In the genomic region with DNA sequence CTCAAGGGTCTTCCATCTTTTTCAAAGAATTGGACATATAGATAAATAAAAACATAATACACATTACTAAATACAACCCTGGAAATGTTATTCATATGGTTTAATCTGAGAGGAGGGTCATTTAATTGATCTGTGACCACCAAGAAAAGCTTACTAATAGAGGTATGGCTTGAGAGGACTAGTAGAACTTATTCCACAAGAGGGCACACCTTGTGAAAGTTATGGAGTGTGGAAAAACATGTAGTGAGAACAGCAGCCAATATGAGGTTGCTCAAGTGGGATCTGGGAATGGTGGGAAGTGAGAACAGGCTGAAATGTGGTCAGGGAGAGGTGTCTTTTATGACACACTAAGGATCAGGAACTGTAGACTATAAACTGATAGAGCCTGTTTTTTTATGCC, we compare ENCODE assay signal across 1 cellular context.
TF ChIP-seq lines count a peak whose summit lies in the region.

No MANE protein-coding gene starts in this region.

TF ChIP-seq in WTC11, 78 proteins besides CTCF, POLR2A, EP300 and RAD21 (continued from another document):
- TF ChIP-seq, protein P1, sequence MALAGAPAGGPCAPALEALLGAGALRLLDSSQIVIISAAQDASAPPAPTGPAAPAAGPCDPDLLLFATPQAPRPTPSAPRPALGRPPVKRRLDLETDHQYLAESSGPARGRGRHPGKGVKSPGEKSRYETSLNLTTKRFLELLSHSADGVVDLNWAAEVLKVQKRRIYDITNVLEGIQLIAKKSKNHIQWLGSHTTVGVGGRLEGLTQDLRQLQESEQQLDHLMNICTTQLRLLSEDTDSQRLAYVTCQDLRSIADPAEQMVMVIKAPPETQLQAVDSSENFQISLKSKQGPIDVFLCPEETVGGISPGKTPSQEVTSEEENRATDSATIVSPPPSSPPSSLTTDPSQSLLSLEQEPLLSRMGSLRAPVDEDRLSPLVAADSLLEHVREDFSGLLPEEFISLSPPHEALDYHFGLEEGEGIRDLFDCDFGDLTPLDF (CRISPR knock-in tag; IDR thresholded peaks at IDR 0.05): no peak
- TF ChIP-seq, protein P2, sequence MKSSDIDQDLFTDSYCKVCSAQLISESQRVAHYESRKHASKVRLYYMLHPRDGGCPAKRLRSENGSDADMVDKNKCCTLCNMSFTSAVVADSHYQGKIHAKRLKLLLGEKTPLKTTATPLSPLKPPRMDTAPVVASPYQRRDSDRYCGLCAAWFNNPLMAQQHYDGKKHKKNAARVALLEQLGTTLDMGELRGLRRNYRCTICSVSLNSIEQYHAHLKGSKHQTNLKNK (CRISPR knock-in tag; IDR thresholded peaks at IDR 0.05): no peak
- TF ChIP-seq JUN (CRISPR knock-in tag; IDR thresholded peaks at IDR 0.05) (no peak), IRF2 (CRISPR knock-in tag; IDR thresholded peaks at IDR 0.05; ENCODE audit: borderline replicate concordance, low read depth) (no peak), HMGA2 (CRISPR knock-in tag; IDR thresholded peaks at IDR 0.05) (no peak), CREB1 (CRISPR knock-in tag; IDR thresholded peaks at IDR 0.05) (no peak)
TF ChIP-seq in WTC11: peak in this region for 0.
